12 cellular contexts compared by ENCODE assay signal in genomic region chr4:152540293-152540674, GRCh38. TPM values are rescaled to one million over a fixed set of nuclear protein-coding genes. Genes with fewer than 3 reads are reported as not detected.
DNase-seq lines count a peak whose midpoint lies in the region; ATAC-seq and TF ChIP-seq lines count a peak whose summit lies in the region.
"Had no signal": no experiment of that assay in that cellular context is flagged by ENCODE, and none has a peak within 500 bp of the region (broad histone marks: within the 10 kb centered on the region; RNA-seq: fewer than 3 reads in every experiment).

No MANE protein-coding gene starts in this region.

- ATAC-seq in GM18873 (IDR thresholded peaks at IDR 0.05; ENCODE audit: low FRiP score, unreplicated experiment) (peak; percentile 38), HG02763 (IDR thresholded peaks at IDR 0.05; ENCODE audit: unreplicated experiment) (peak; percentile 21), PC-3 (no peak)
- ATAC-seq: SK-N-SH treated with all-trans-retinoic acid at 6 μM for 48 hours; stimulated activated naive B cell treated with anti-CD40 and anti-IgM and Interleukin-4, amounts not matched to agents 10 μg/mL and 1 μg/mL and 100 μg/mL, for 72 hours had no signal

- no peak overlapping the region for H3K9ac ChIP-seq in PC-3 (ENCODE audit: low read length)

- no peak overlapping the region for H3K4me2 ChIP-seq in PC-3 (ENCODE audit: low read length)

- H3K4me1 ChIP-seq in PC-3 (ENCODE audit: insufficient read depth, low read length) = peaks cover 19% of the 10 kb centered on the region

- H2AFZ ChIP-seq in PC-3 (ENCODE audit: low read length) = no peak overlapping the region

- peaks cover 9% of the 10 kb centered on the region for H3K36me3 ChIP-seq in PC-3 (ENCODE audit: low read depth, low read length)

- no peaks in the 10 kb centered on the region for H4K20me1 ChIP-seq in PC-3 (ENCODE audit: low read length)

- no peaks in the 10 kb centered on the region for H3K9me2 ChIP-seq in PC-3 (replicated peaks; ENCODE audit: low read length)

- H3K79me2 ChIP-seq in PC-3 (ENCODE audit: low read length) = peaks cover 40% of the 10 kb centered on the region

- BruUV-seq in PC-3 (replicated peaks; lab: Mats Ljungman, UMichigan) = no TSS peak

- H3K4me3 ChIP-seq in choroid plexus epithelial cell (ENCODE audit: low read depth, low read length) (no peak overlapping the region), PC-3 (ENCODE audit: low read length) (no peak overlapping the region)

- DNase-seq in ELR (ENCODE audit: low read depth) (peak; percentile 29), choroid plexus epithelial cell (ENCODE audit: low read depth) (peak; percentile 14), PC-3 (no peak), AG20443 (ENCODE audit: low spot score) (no peak), DMS53 (lab: John Stamatoyannopoulos, UW) (no peak)
- DNase-seq in stimulated activated CD4-positive, alpha-beta T cell treated with anti-CD3 and anti-CD28 coated beads, Interleukin-4, amount 100 ng/mL, for 24 hours = no peak
- DNase-seq: activated naive CD4-positive, alpha-beta T cell; NCI-H1694 treated with DMSO at 0.1 percent for 48 hours; stimulated activated naive B cell treated with anti-CD40 and anti-IgM and Interleukin-4, amounts not matched to agents 10 μg/mL and 1 μg/mL and 100 μg/mL, for 72 hours had no signal

- no peaks in the 10 kb centered on the region for H3K27me3 ChIP-seq in PC-3 (ENCODE audit: low read length)

- H3K27ac ChIP-seq in PC-3 (ENCODE audit: low read length) = no peak overlapping the region

- POLR2A ChIA-PET in PC-3 (lab: Charles Lee; ENCODE audit: unreplicated experiment) = no interaction called here

- intact Hi-C loops in PC-3 (cut with micrococcal nuclease) = no loop called here

- CTCF ChIA-PET in PC-3 (lab: Charles Lee) = no interaction called here

- no peaks in the 10 kb centered on the region for H3K9me3 ChIP-seq in PC-3 (ENCODE audit: low read length)

- TF ChIP-seq CTCF in choroid plexus epithelial cell (conservative IDR thresholded peaks at IDR 0.05; ENCODE audit: low read depth, low read length) (peak; percentile 4), PC-3 (conservative IDR thresholded peaks at IDR 0.05; ENCODE audit: low read depth, low read length) (no peak)

- no peaks in the 10 kb centered on the region for H3F3A ChIP-seq in PC-3 (ENCODE audit: low read length, unreplicated experiment)

RNA-seq across cellular contexts. Expression of gene FBXW7, which starts 4.4 kb away (rescaled TPM):
- 17.4 and 24.3 TPM in 2 replicates for total RNA-seq in PC-3 (2014; rRNA removed)

Comparison
In these comparisons a context has a peak if more than half of its experiments do, and no peak if none do; other contexts are left out.
1. DNase-seq: peak in ELR (single experiment) and choroid plexus epithelial cell (single experiment); none in PC-3 (single experiment), AG20443 (single experiment), stimulated activated CD4-positive, alpha-beta T cell treated with anti-CD3 and anti-CD28 coated beads, Interleukin-4, amount 100 ng/mL, for 24 hours (single experiment) and DMS53 (single experiment).